1 cellular context compared by ENCODE assay signal in the genomic region with DNA sequence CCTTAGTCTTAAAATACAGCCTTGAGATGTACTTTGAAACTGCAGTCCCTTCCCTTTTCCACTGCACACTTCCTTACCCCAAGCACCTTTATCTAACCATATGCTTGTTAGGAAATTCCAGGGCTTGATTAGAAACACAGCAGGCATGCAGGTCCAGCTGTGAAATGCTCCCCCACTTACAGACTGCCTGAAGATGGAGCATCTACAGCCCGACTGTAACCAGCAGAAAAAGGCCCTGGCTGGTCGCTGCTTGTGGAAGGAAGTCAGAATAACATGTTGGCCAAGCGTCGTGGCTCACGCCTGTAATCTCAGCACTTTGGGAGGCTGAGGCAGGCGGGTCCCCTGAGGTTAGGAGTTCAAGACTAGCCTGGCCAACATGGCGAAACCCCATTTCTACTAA.
TF ChIP-seq lines count a peak whose summit lies in the region.

No MANE protein-coding gene starts in this region.

TF ChIP-seq in GM23338, 12 proteins besides CTCF, POLR2A, EP300 and RAD21 (continued from another document):
- TF ChIP-seq JUNB (IDR thresholded peaks at IDR 0.05; ENCODE audit: unreplicated experiment): no peak
